8 cellular contexts compared by ENCODE assay signal in genomic region chr4:93791570-93792195, GRCh38. TPM values are rescaled to one million over a fixed set of nuclear protein-coding genes. Genes with fewer than 3 reads are reported as not detected.
DNase-seq lines count a peak whose midpoint lies in the region; ATAC-seq, FAIRE-seq and TF ChIP-seq lines count a peak whose summit lies in the region.

No MANE protein-coding gene starts in this region.

- TF ChIP-seq RAD21 in A549 (conservative IDR thresholded peaks at IDR 0.05 in 1 of 2, IDR thresholded peaks at IDR 0.05 in 1 of 2) (peak; percentile 80), HCT116 (IDR thresholded peaks at IDR 0.05; ENCODE audit: low read depth) (peak; percentile 87)

- no peaks in the 10 kb centered on the region for H3F3A ChIP-seq in Loucy (ENCODE audit: low read depth)

- CTCF ChIA-PET in A549 (lab: Yijun Ruan, JAX) (interaction anchor here (0.6 to 1.4 kb wide), 5 partner anchors 10 to 335 kb away, joined by 3 to 4 read pairs (median 3); no protein-coding TSS in a partner anchor), HCT116 (lab: Charles Lee) (interaction anchor here (1.0 to 1.3 kb wide), 3 partner anchors 335 to 615 kb away, joined by 3 to 4 read pairs (median 4); no protein-coding TSS in a partner anchor)

- no peak overlapping the region for H3K4me3 ChIP-seq in A549
- no peak overlapping the region for H3K4me3 ChIP-seq in GM06990 (replicated peaks; ENCODE audit: low read depth, low read length)
- no peak overlapping the region for H3K4me3 ChIP-seq in HCT116 (replicated peaks in 1 of 2; ENCODE audit: low read depth in 1 of 2, low read length in 2 of 2)
- H3K4me3 ChIP-seq in Loucy (ENCODE audit: low read length, poor library complexity, severe bottlenecking) = no peak overlapping the region

- FAIRE-seq in A549 (lab: Jason Lieb, UNC) = no peak

- H3K27ac Mint-ChIP-seq in nephron = no peak overlapping the region

- TF ChIP-seq CTCF in A549 (IDR thresholded peaks at IDR 0.05) (peak; percentile 79), GM06990 (IDR thresholded peaks at IDR 0.05; ENCODE audit: insufficient read depth, low read length, poor library complexity, severe bottlenecking) (peak; percentile 85), HCT116 (IDR thresholded peaks at IDR 0.05 in 2 of 3, conservative IDR thresholded peaks at IDR 0.05 in 1 of 3; ENCODE audit: borderline replicate concordance in 1 of 3, insufficient read depth in 1 of 3, low read depth in 2 of 3, low read length in 2 of 3) (peak; percentile 78 to 88 (median 80)), Loucy (conservative IDR thresholded peaks at IDR 0.05; ENCODE audit: low read length) (peak; percentile 94), nephron (IDR thresholded peaks at IDR 0.05; ENCODE audit: unreplicated experiment in 3 of 3) (peak; percentile 83 to 94 (median 93))

- RAD21 ChIA-PET in HCT116 (lab: Charles Lee; ENCODE audit: low non-redundant PET in 1 of 2, low total read pairs in 2 of 2, uncharacterized antibody in 2 of 2, unreplicated experiment in 2 of 2) = interaction anchor here in 1 of 2 experiments (1.4 kb wide), 1 partner anchor 337 kb away, joined by 3 read pairs; no protein-coding TSS in a partner anchor

- H3K27me3 ChIP-seq in GM06990 (replicated peaks; ENCODE audit: control insufficient read depth, insufficient read depth, low read length) (no peaks in the 10 kb centered on the region), HCT116 (ENCODE audit: insufficient read depth, low read length) (no peaks in the 10 kb centered on the region), Loucy (ENCODE audit: insufficient read depth, low read length, poor library complexity, severe bottlenecking) (no peaks in the 10 kb centered on the region)

- no peaks in the 10 kb centered on the region for H3K9me3 ChIP-seq in A549
- H3K9me3 ChIP-seq in HCT116 (ENCODE audit: control insufficient read depth in 1 of 2, insufficient read depth in 1 of 2, low read depth in 1 of 2, low read length in 2 of 2) = no peaks in the 10 kb centered on the region
- H3K9me3 ChIP-seq in Loucy (ENCODE audit: insufficient read depth, low read depth, low read length) = no peaks in the 10 kb centered on the region

- H3K9ac ChIP-seq in HCT116 (ENCODE audit: low read length) = no peak overlapping the region
- no peak overlapping the region for H3K9ac ChIP-seq in Loucy (ENCODE audit: low read depth, low read length, poor library complexity, severe bottlenecking)

- no peaks in the 10 kb centered on the region for H4K20me1 ChIP-seq in HCT116 (ENCODE audit: insufficient read depth)
- no peaks in the 10 kb centered on the region for H4K20me1 ChIP-seq in Loucy (ENCODE audit: insufficient read depth, low read length, poor library complexity, severe bottlenecking)

- H3K9me3 Mint-ChIP-seq in nephron = no peaks in the 10 kb centered on the region

- peaks cover 8% of the 10 kb centered on the region for H3K27me3 Mint-ChIP-seq in nephron (ENCODE audit: low read depth)

- intact Hi-C loops in HCT116 (cut with micrococcal nuclease) (loop anchor here (1.0 to 10.0 kb wide), 7 partner anchors 336 to 1333 kb away; no protein-coding TSS in a partner anchor), posterior vena cava (cut with DNase I) (no loop called here)

- H3K36me3 ChIP-seq in GM06990 (ENCODE audit: control insufficient read depth, insufficient read depth, low read length) (no peaks in the 10 kb centered on the region), HCT116 (ENCODE audit: control insufficient read depth in 1 of 2, insufficient read depth in 2 of 2, low read length in 2 of 2) (no peaks in the 10 kb centered on the region), Loucy (ENCODE audit: insufficient read depth, low read length) (no peaks in the 10 kb centered on the region)

- no peak overlapping the region for H3K4me3 Mint-ChIP-seq in nephron

- BruUV-seq in HCT116 (replicated peaks; lab: Mats Ljungman, UMichigan) = no TSS peak

- ATAC-seq in A549 (peak; percentile 70 to 88), HCT116 (peak; percentile 86)

- H2AFZ ChIP-seq in HCT116 (ENCODE audit: low read depth, low read length, poor library complexity, severe bottlenecking) (peak overlapping the region; percentile 90), Loucy (ENCODE audit: low read length) (0 out of 2 replicates have a peak overlapping the region, but pooled peaks have one; percentile 8)

- WGBS in A549 (ENCODE audit: missing lambda C conversion rate) = 0% methylated on average over 3 of the region's 3 CpGs

- TF ChIP-seq POLR2A in A549 (IDR thresholded peaks at IDR 0.05; ENCODE audit: low read length) (no peak), HCT116 (IDR thresholded peaks at IDR 0.05; ENCODE audit: borderline replicate concordance, extremely low read depth, insufficient read depth, insufficient read length) (no peak), erythroblast (IDR thresholded peaks at IDR 0.05; ENCODE audit: low read length) (no peak)

- POLR2A ChIA-PET in A549 (lab: Yijun Ruan, JAX) (no interaction called here), HCT116 (lab: Charles Lee) (no interaction called here)

- TF ChIP-seq EP300 in A549 (IDR thresholded peaks at IDR 0.05) = no peak

- no peaks in the 10 kb centered on the region for H3K79me2 ChIP-seq in HCT116 (ENCODE audit: insufficient read depth, low read length)
- no peaks in the 10 kb centered on the region for H3K79me2 ChIP-seq in Loucy (ENCODE audit: insufficient read depth, low read length)

- H3K27ac ChIP-seq in A549 (no peak overlapping the region), HCT116 (ENCODE audit: low read depth, low read length) (no peak overlapping the region)

- H3K36me3 Mint-ChIP-seq in nephron (ENCODE audit: low read depth) = no peaks in the 10 kb centered on the region

- no peak overlapping the region for H3K4me2 ChIP-seq in A549
- H3K4me2 ChIP-seq in HCT116 (ENCODE audit: low read length) = no peak overlapping the region
- no peak overlapping the region for H3K4me2 ChIP-seq in Loucy (ENCODE audit: low read depth, low read length, poor library complexity, severe bottlenecking)

- H3K9me2 ChIP-seq in HCT116 (ENCODE audit: insufficient read depth) = no peaks in the 10 kb centered on the region
- no peaks in the 10 kb centered on the region for H3K9me2 ChIP-seq in Loucy (replicated peaks; ENCODE audit: low read depth, low read length)

- DNase-seq in A549 (ENCODE audit: low read depth in 1 of 2, low spot score in 1 of 2) (peak; percentile 21 to 44), GM06990 (ENCODE audit: extremely low read depth, insufficient read length) (peak; percentile 2), HCT116 (ENCODE audit: low read depth, low spot score) (peak; percentile 55), SKM-1 (lab: John Stamatoyannopoulos, UW; ENCODE audit: unreplicated experiment) (peak; percentile 28), erythroblast (lab: John Stamatoyannopoulos, UW) (peak; percentile 57 to 72), posterior vena cava (ENCODE audit: low spot score) (no peak)

- H3K4me1 Mint-ChIP-seq in nephron = no peaks in the 10 kb centered on the region

- no peaks in the 10 kb centered on the region for H3K4me1 ChIP-seq in A549
- no peaks in the 10 kb centered on the region for H3K4me1 ChIP-seq in HCT116 (ENCODE audit: control insufficient read depth in 1 of 2, insufficient read depth in 2 of 2, low read length in 2 of 2)
- H3K4me1 ChIP-seq in Loucy (ENCODE audit: insufficient read depth, low read length, poor library complexity, severe bottlenecking) = no peaks in the 10 kb centered on the region

TF ChIP-seq in A549, 52 proteins besides CTCF, POLR2A, EP300 and RAD21:
- TF ChIP-seq KDM1A (IDR thresholded peaks at IDR 0.05; ENCODE audit: low read depth) (no peak), MAZ (IDR thresholded peaks at IDR 0.05; ENCODE audit: borderline replicate concordance, low read depth, low read length) (no peak), NR3C1 (IDR thresholded peaks at IDR 0.05) (no peak), SMC3 (IDR thresholded peaks at IDR 0.05) (peak; percentile 37; the same call in 2 of the 3 replicates), RFX5 (IDR thresholded peaks at IDR 0.05) (no peak)

TF ChIP-seq in HCT116, 20 proteins besides CTCF, POLR2A, EP300 and RAD21:
- TF ChIP-seq EZH2phosphoT487 (IDR thresholded peaks at IDR 0.05; ENCODE audit: borderline replicate concordance) (no peak), REST (IDR thresholded peaks at IDR 0.05; ENCODE audit: low read depth) (no peak), ELF1 (IDR thresholded peaks at IDR 0.05; ENCODE audit: borderline replicate concordance, low read depth) (no peak), SRF (IDR thresholded peaks at IDR 0.05; ENCODE audit: low read depth) (no peak), TCF7L2 (IDR thresholded peaks at IDR 0.05; ENCODE audit: borderline replicate concordance, extremely low read depth, insufficient read depth, insufficient read length) (no peak)

RNA-seq across cellular contexts. Expression of gene ATOH1, which starts 36.9 kb away (rescaled TPM):
- not detected in 2 replicates for polyA plus RNA-seq in A549 (2011; rRNA removed)
- not detected in 2 replicates for polyA plus RNA-seq in A549 (2012; cell fraction: cytosol; rRNA removed)
- not detected in 2 replicates for polyA plus RNA-seq in A549 (2012; cell fraction: nucleus; rRNA removed)
- not detected in 3 replicates for polyA plus RNA-seq in A549 (2017; fragmentation: RNase III; extraction: RNeasy Plus Mini Kit Qiagen cat#74134 plus additional on column Dnase treatment)
- not detected in 2 replicates for polyA minus RNA-seq in A549 (2011; rRNA and poly(A)+ RNA removed)
- total RNA-seq in HCT116 (2021; ENCODE audit: unreplicated experiment) = not detected
- polyA plus RNA-seq in HCT116 (2012) = 0.04 TPM in 1 of 2 replicates, not detected in the other
- total RNA-seq in posterior vena cava = not detected

Comparison
In these comparisons a context has a peak if more than half of its experiments do, and no peak if none do; other contexts are left out.
1. Of the 6 proteins assayed by ChIP-seq in both A549 and HCT116: peak only in A549: none; only in HCT116: none; in both: CTCF and RAD21; in neither: 4.